ENCODE assay signal across 8 cellular contexts in the genomic region with DNA sequence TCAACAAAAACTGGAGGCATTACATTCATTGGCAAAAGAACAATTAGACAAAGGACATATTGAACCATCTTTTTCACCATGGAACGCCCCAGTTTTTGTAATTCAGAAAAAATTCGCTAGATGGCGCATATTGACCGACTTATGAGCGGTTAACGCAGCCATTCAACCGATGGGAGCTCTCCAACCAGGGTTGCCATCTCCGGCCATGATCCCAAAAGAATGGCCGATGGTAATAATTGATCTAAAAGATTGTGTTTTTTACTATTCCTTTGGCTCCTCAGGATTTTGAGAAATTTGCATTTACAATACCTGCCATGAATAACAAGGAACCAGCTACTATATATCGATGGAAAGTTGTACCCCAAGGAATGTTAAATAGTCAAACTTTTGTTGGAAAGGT. TPM values are rescaled to one million over a fixed set of nuclear protein-coding genes. Genes with fewer than 3 reads are reported as not detected.
DNase-seq lines count a peak whose midpoint lies in the region; ATAC-seq and TF ChIP-seq lines count a peak whose summit lies in the region.

No MANE protein-coding gene starts in this region.

- no peaks in the 10 kb centered on the region for H3K9me3 Mint-ChIP-seq in brain

- peaks cover 87% of the 10 kb centered on the region for H3K27me3 Mint-ChIP-seq in brain

- TF ChIP-seq CTCF in brain (conservative IDR thresholded peaks at IDR 0.05), result peak; percentile 85 to 87

- no peak overlapping the region for H3K27ac Mint-ChIP-seq in brain

- DNase-seq in NCI-H1417 (lab: John Stamatoyannopoulos, UW) (peak; percentile 65 to 86 (median 86)), NCI-H1417 treated with DMSO at 0.1 percent for 48 hours (lab: John Stamatoyannopoulos, UW) (no peak), NAMALWA (ENCODE audit: low spot score) (peak; percentile 79), T-helper 1 cell (peak in 4 of 5 donors; percentile 29 to 60 (median 50)), iPS-NIHi7 (ENCODE audit: extremely low spot score) (peak; percentile 76)
- peak; percentile 15 to 68 for DNase-seq in stimulated activated CD4-positive, alpha-beta T cell treated with anti-CD3 and anti-CD28 coated beads, Interleukin-1b, Interleukin-23, amount 100 ng/mL, for 4 hours (ENCODE audit: low read depth in 2 of 2)

- no peak for ATAC-seq in GM21619 (IDR thresholded peaks at IDR 0.05; ENCODE audit: unreplicated experiment)

- peak overlapping the region in 4 of 5 experiments; percentile 37 to 52 (median 49) for H3K4me3 Mint-ChIP-seq in brain

- H3K4me1 Mint-ChIP-seq in brain, result peaks cover 30% of the 10 kb centered on the region

- H3K36me3 Mint-ChIP-seq in brain, result no peaks in the 10 kb centered on the region

RNA-seq across cellular contexts. Expression of gene ALOX15B, which starts 21.4 kb away (rescaled TPM):
- 0.12 TPM for polyA plus RNA-seq in brain (ENCODE audit: insufficient read depth, low read depth, low replicate concordance)

RNA-seq across cellular contexts. Expression of gene ALOX12B, which starts 27.2 kb away (rescaled TPM):
- polyA plus RNA-seq in brain (ENCODE audit: insufficient read depth, low read depth, low replicate concordance), result 1.1 TPM

RNA-seq across cellular contexts. Expression of gene GUCY2D, which starts 57.9 kb away (rescaled TPM):
- polyA plus RNA-seq in brain (ENCODE audit: insufficient read depth, low read depth, low replicate concordance), result not detected

RNA-seq across cellular contexts. Expression of gene ALOXE3, which starts 58.0 kb away (rescaled TPM):
- polyA plus RNA-seq in brain (ENCODE audit: insufficient read depth, low read depth, low replicate concordance), result 0.22 TPM
